9 cellular contexts compared by ENCODE assay signal in genomic region chr5:54518146-54519082, GRCh38. TPM values are rescaled to one million over a fixed set of nuclear protein-coding genes. Genes with fewer than 3 reads are reported as not detected.
DNase-seq lines count a peak whose midpoint lies in the region; FAIRE-seq and TF ChIP-seq lines count a peak whose summit lies in the region.
"Had no signal": no experiment of that assay in that cellular context is flagged by ENCODE, and none has a peak within 500 bp of the region (broad histone marks: within the 10 kb centered on the region; RNA-seq: fewer than 3 reads in every experiment).

No MANE protein-coding gene starts in this region.

- H3K79me2 ChIP-seq in endothelial cell of umbilical vein (ENCODE audit: control insufficient read depth, insufficient read depth, low read length) = peaks cover 50% of the 10 kb centered on the region

- H3K4me2 ChIP-seq in endothelial cell of umbilical vein (ENCODE audit: insufficient read depth, low read length) = peak overlapping the region; percentile 99

- TF ChIP-seq CTCF in NB4 (IDR thresholded peaks at IDR 0.05; ENCODE audit: low read depth, low read length) (no peak), endothelial cell of umbilical vein (IDR thresholded peaks at IDR 0.05; ENCODE audit: extremely low read depth in 1 of 2, insufficient read depth in 1 of 2, low read depth in 1 of 2, low read length in 2 of 2) (no peak)

- FAIRE-seq in endothelial cell of umbilical vein (lab: Jason Lieb, UNC) = no peak
- FAIRE-seq: colon had no signal

- H3K9ac ChIP-seq in ES-I3 (ENCODE audit: low read depth, low read length) (peak overlapping the region; percentile 81), endothelial cell of umbilical vein (replicated peaks; ENCODE audit: extremely low read depth, insufficient read depth, low read length) (peak overlapping the region; percentile 78), muscle layer of colon (ENCODE audit: low read length) (no peak overlapping the region)

- no peaks in the 10 kb centered on the region for H3K9me1 ChIP-seq in endothelial cell of umbilical vein (replicated peaks; ENCODE audit: control insufficient read depth, extremely low read depth, insufficient read depth, low read length)

- H3K27ac ChIP-seq in endothelial cell of umbilical vein (ENCODE audit: insufficient read depth, low read depth, low read length) = peak overlapping the region; percentile 38
- H3K27ac ChIP-seq in muscle layer of colon (ENCODE audit: low read depth, low read length) = peak overlapping the region; percentile 86

- H3K4me1 ChIP-seq in ES-I3 (ENCODE audit: insufficient read depth, low read length) = peaks cover 5% of the 10 kb centered on the region; the same call in 1 of the 2 replicates
- peaks cover 14% of the 10 kb centered on the region; the same call in 1 of the 2 replicates for H3K4me1 ChIP-seq in HAP-1
- H3K4me1 ChIP-seq in endothelial cell of umbilical vein (ENCODE audit: control insufficient read depth, extremely low read depth, insufficient read depth, low read length) = peaks cover 44% of the 10 kb centered on the region
- H3K4me1 ChIP-seq in muscle layer of colon (ENCODE audit: insufficient read depth, low read length) = peaks cover 32% of the 10 kb centered on the region

- H3K4me3 ChIP-seq in HAP-1 (peak overlapping the region; percentile 62), NB4 (ENCODE audit: low read depth, low read length) (peak overlapping the region; percentile 61), endothelial cell of umbilical vein (replicated peaks in 1 of 3; ENCODE audit: insufficient read depth in 1 of 3, low read depth in 1 of 3, low read length in 3 of 3) (peak overlapping the region; percentile 40 to 52 (median 45)), muscle layer of colon (ENCODE audit: low read depth in 1 of 2, low read length in 2 of 2) (peak overlapping the region; percentile 86 to 90)

- no peaks in the 10 kb centered on the region for H3K27me3 ChIP-seq in HAP-1 (ENCODE audit: low read depth)
- H3K27me3 ChIP-seq in endothelial cell of umbilical vein (ENCODE audit: control insufficient read depth in 2 of 2, insufficient read depth in 2 of 2, low read length in 2 of 2) = no peaks in the 10 kb centered on the region
- H3K27me3 ChIP-seq in muscle layer of colon (ENCODE audit: control insufficient read depth in 1 of 2, insufficient read depth in 2 of 2, low read length in 2 of 2) = no peaks in the 10 kb centered on the region

- no peaks in the 10 kb centered on the region for H3K9me3 ChIP-seq in ES-I3 (ENCODE audit: control insufficient read depth, insufficient read depth, low read length)
- no peaks in the 10 kb centered on the region for H3K9me3 ChIP-seq in HAP-1
- H3K9me3 ChIP-seq in endothelial cell of umbilical vein (replicated peaks; ENCODE audit: control insufficient read depth, insufficient read depth, low read length) = no peaks in the 10 kb centered on the region
- H3K9me3 ChIP-seq in muscle layer of colon (ENCODE audit: low read length) = no peaks in the 10 kb centered on the region

- peak; percentile 6 to 53 for DNase-seq in HAP-1 (ENCODE audit: low spot score in 2 of 2)
- peak; percentile 76 for DNase-seq in NB4 (ENCODE audit: low read depth)
- DNase-seq in activated CD8-positive, alpha-beta memory T cell treated with anti-CD3 and anti-CD28 coated beads for 48 hours (ENCODE audit: low read depth in 2 of 3, low spot score in 2 of 3) = peak; percentile 18 to 39 (median 31)
- DNase-seq in endothelial cell of umbilical vein (ENCODE audit: low read depth, low spot score) = peak; percentile 67
- peak; percentile 18 to 65 (median 36) for DNase-seq in stimulated activated naive CD4-positive, alpha-beta T cell (lab: John Stamatoyannopoulos, UW)
- no peak for DNase-seq in cortex of kidney (lab: John Stamatoyannopoulos, UW)

- CTCF ChIA-PET in endothelial cell of umbilical vein (lab: Charles Lee) = interaction anchor here (0.8 to 5.3 kb wide), 29 partner anchors 11 to 641 kb away, joined by 3 to 301 read pairs (median 8); partner anchors contain the start of gene GPX8

- no peaks in the 10 kb centered on the region for H4K20me1 ChIP-seq in endothelial cell of umbilical vein (replicated peaks; ENCODE audit: control insufficient read depth, extremely low read depth, insufficient read depth, low read length)

- POLR2A ChIA-PET in endothelial cell of umbilical vein (lab: Charles Lee) = interaction anchor here (0.7 to 0.9 kb wide), 2 partner anchors 224 to 349 kb away, joined by 3 read pairs; no protein-coding TSS in a partner anchor

- in situ Hi-C loops in HAP-1 (cut with MboI; ENCODE audit: low sequenced_read_pairs) = loop anchor here (10.0 kb wide), 1 partner anchor 346 kb away; no protein-coding TSS in a partner anchor

- intact Hi-C loops in endothelial cell of umbilical vein (cut with micrococcal nuclease) = loop anchor here (1.0 to 2.0 kb wide), 2 partner anchors 184 to 289 kb away; no protein-coding TSS in a partner anchor

- H3K36me3 ChIP-seq in ES-I3 (ENCODE audit: insufficient read depth, low read length) = no peaks in the 10 kb centered on the region
- H3K36me3 ChIP-seq in HAP-1 (replicated peaks) = peaks cover 3% of the 10 kb centered on the region
- H3K36me3 ChIP-seq in endothelial cell of umbilical vein (ENCODE audit: control insufficient read depth in 2 of 2, extremely low read depth in 1 of 2, insufficient read depth in 2 of 2, low read length in 2 of 2) = no peaks in the 10 kb centered on the region
- H3K36me3 ChIP-seq in muscle layer of colon (ENCODE audit: insufficient read depth, low read length) = no peaks in the 10 kb centered on the region

- dilution Hi-C loops in endothelial cell of umbilical vein (cut with MboI; ENCODE audit: extremely low pct_ligation_motif_present, low sequenced_read_pairs) = no loop called here

- no peak for TF ChIP-seq POLR2A in NB4 (IDR thresholded peaks at IDR 0.05; ENCODE audit: extremely low read depth, insufficient read length)
- TF ChIP-seq POLR2A in endothelial cell of umbilical vein (IDR thresholded peaks at IDR 0.05; ENCODE audit: low read depth, low read length) = no peak

- H2AFZ ChIP-seq in endothelial cell of umbilical vein (ENCODE audit: low read depth, low read length) = peak overlapping the region; percentile 60

- BruUV-seq in endothelial cell of umbilical vein (replicated peaks; lab: Mats Ljungman, UMichigan) = no TSS peak

TF ChIP-seq in endothelial cell of umbilical vein, 7 proteins besides CTCF, POLR2A, EP300 and RAD21:
- TF ChIP-seq MYC (IDR thresholded peaks at IDR 0.05; ENCODE audit: low read depth, low read length) (no peak), POLR2AphosphoS5 (IDR thresholded peaks at IDR 0.05; ENCODE audit: insufficient read depth, low read depth, low read length) (no peak), FOS (IDR thresholded peaks at IDR 0.05; ENCODE audit: borderline replicate concordance, insufficient read depth, low read length) (no peak), JUN (IDR thresholded peaks at IDR 0.05; ENCODE audit: borderline replicate concordance, insufficient read depth, insufficient read length, low read depth) (no peak), GATA2 (IDR thresholded peaks at IDR 0.05; ENCODE audit: insufficient read depth, insufficient read length, low read depth, low read length) (no peak), EZH2 (IDR thresholded peaks at IDR 0.05; ENCODE audit: borderline replicate concordance, low read depth, low read length, severe bottlenecking) (no peak), MAX (IDR thresholded peaks at IDR 0.05; ENCODE audit: insufficient read depth, insufficient read length) (no peak)

RNA-seq across cellular contexts. Expression of gene SNX18, which starts 0.9 kb away (rescaled TPM):
- total RNA-seq in endothelial cell of umbilical vein = 25.2 and 25.3 TPM in 2 replicates
- 11.8 and 15.9 TPM in 2 replicates for polyA plus RNA-seq in endothelial cell of umbilical vein
- polyA plus RNA-seq in endothelial cell of umbilical vein (2011; cell fraction: cytosol; rRNA removed) = 8.3 and 10.7 TPM in 2 replicates
- 9.5 and 9.7 TPM in 2 replicates for polyA plus RNA-seq in endothelial cell of umbilical vein (2011; cell fraction: nucleus; rRNA removed)
- 6.6 and 8.5 TPM in 2 replicates for polyA plus RNA-seq in endothelial cell of umbilical vein (2012)
- polyA minus RNA-seq in endothelial cell of umbilical vein = 25.5 and 35.6 TPM in 2 replicates
- polyA minus RNA-seq in endothelial cell of umbilical vein (2011; cell fraction: cytosol; rRNA and poly(A)+ RNA removed) = 11.4 TPM
- 35.6 and 40.1 TPM in 2 replicates for polyA minus RNA-seq in endothelial cell of umbilical vein (2011; cell fraction: nucleus; rRNA and poly(A)+ RNA removed)
